26 cellular contexts compared by ENCODE assay signal in genomic region chr2:20629581-20630291, GRCh38. TPM values are rescaled to one million over a fixed set of nuclear protein-coding genes. Genes with fewer than 3 reads are reported as not detected.
DNase-seq lines count a peak whose midpoint lies in the region; ATAC-seq, FAIRE-seq and TF ChIP-seq lines count a peak whose summit lies in the region.
"Had no signal": no experiment of that assay in that cellular context is flagged by ENCODE, and none has a peak within 500 bp of the region (broad histone marks: within the 10 kb centered on the region; RNA-seq: fewer than 3 reads in every experiment).

No MANE protein-coding gene starts in this region.

- no peak overlapping the region for H4K8ac ChIP-seq in H1 (ENCODE audit: extremely low read depth, insufficient read depth, low read length)

- POLR2A ChIA-PET in SK-N-SH (lab: Yijun Ruan, JAX) (interaction anchor here (3.6 kb wide), 1 partner anchor 182 kb away, joined by 23 read pairs; the partner anchor contains the start of gene RHOB), H1 (lab: Charles Lee; ENCODE audit: partially characterized antibody) (interaction anchor here (1.0 to 3.0 kb wide), 2 partner anchors 8 to 183 kb away, joined by 3 to 13 read pairs; partner anchors contain the start of gene RHOB)

- H3K4me3 ChIP-seq in SK-N-SH (ENCODE audit: low read depth in 2 of 2, low read length in 1 of 2) (no peak overlapping the region), H1 (ENCODE audit: extremely low read depth in 1 of 4, insufficient read depth in 2 of 4, low read depth in 3 of 4, low read length in 4 of 4) (no peak overlapping the region), mucosa of descending colon (no peak overlapping the region)
- H3K4me3 ChIP-seq: BLaER1, tibial artery had no signal

- no peak overlapping the region for H2AFZ ChIP-seq in SK-N-SH (ENCODE audit: low read depth)
- H2AFZ ChIP-seq in H1 (ENCODE audit: low read length): no peak overlapping the region

- H3K9me3 ChIP-seq in SK-N-SH (no peaks in the 10 kb centered on the region), H1 (ENCODE audit: insufficient read depth in 2 of 2, low read depth in 1 of 2, low read length in 1 of 2) (no peaks in the 10 kb centered on the region), mucosa of descending colon (no peaks in the 10 kb centered on the region)
- H3K9me3 ChIP-seq: BLaER1, tibial artery had no signal

- H3K4ac ChIP-seq in H1 (replicated peaks; ENCODE audit: insufficient read length, low read depth, low read length): no peak overlapping the region

- H3K18ac ChIP-seq in H1 (ENCODE audit: extremely low read depth, low read length): no peak overlapping the region

- H3K9ac ChIP-seq in SK-N-SH (no peak overlapping the region), H1 (replicated peaks in 1 of 4; ENCODE audit: extremely low read depth in 1 of 4, low read depth in 3 of 4, low read length in 3 of 4) (no peak overlapping the region)
- H3K9ac ChIP-seq: BLaER1 had no signal

- peaks cover 3% of the 10 kb centered on the region for H3K79me1 ChIP-seq in H1 (ENCODE audit: low read depth, low read length)

- ATAC-seq in SK-N-SH treated with all-trans-retinoic acid at 6 μM for 48 hours (no peak), mucosa of descending colon (no peak)
- ATAC-seq: stimulated activated naive CD8-positive, alpha-beta T cell treated with anti-CD3 and anti-CD28 coated beads, Interleukin-15, Interleukin-2, amounts not matched to agents 100 U/mL and 50 U/mL, for 24 hours had no signal

- TF ChIP-seq RAD21 in SK-N-SH (IDR thresholded peaks at IDR 0.05; ENCODE audit: low read length): no peak
- TF ChIP-seq RAD21 in H1 (IDR thresholded peaks at IDR 0.05 in 1 of 2, conservative IDR thresholded peaks at IDR 0.05 in 1 of 2; ENCODE audit: low read depth in 2 of 2, low read length in 2 of 2): no peak

- FAIRE-seq in H1 (lab: Jason Lieb, UNC) (no peak), urothelium cell line (lab: Jason Lieb, UNC) (peak; percentile 23), frontal cortex (lab: Jason Lieb, UNC) (no peak)

- 0 out of 2 replicates have a peak overlapping the region, but pooled peaks have one; percentile 48 for H2BK20ac ChIP-seq in H1 (ENCODE audit: low read length)

- no peak overlapping the region for H3K23ac ChIP-seq in H1 (ENCODE audit: insufficient read length)

- H3K36me3 ChIP-seq in SK-N-SH (replicated peaks in 1 of 2; ENCODE audit: control insufficient read depth in 1 of 2, insufficient read depth in 2 of 2, low read length in 1 of 2): no peaks in the 10 kb centered on the region
- H3K36me3 ChIP-seq in H1 (ENCODE audit: control insufficient read depth in 2 of 4, insufficient read depth in 4 of 4, low read length in 3 of 4): no peaks in the 10 kb centered on the region
- H3K36me3 ChIP-seq in mucosa of descending colon (ENCODE audit: low read depth): no peaks in the 10 kb centered on the region

- CTCF ChIA-PET in SK-N-SH (lab: Yijun Ruan, JAX) (interaction anchor here (0.9 to 10.9 kb wide), 10 partner anchors 16 to 250 kb away, joined by 3 to 178 read pairs (median 12); partner anchors contain the start of genes HS1BP3 and RHOB), H1 (lab: Charles Lee; ENCODE audit: partially characterized antibody) (interaction anchor here (1.0 to 17.7 kb wide), 8 partner anchors 11 to 187 kb away, joined by 3 to 367 read pairs (median 6); partner anchors contain the start of gene RHOB)

- WGBS in SK-N-SH (ENCODE audit: low lambda C conversion rate): 97% methylated on average over 10 of the region's 13 CpGs
- WGBS in H1 (ENCODE audit: extremely low coverage in 1 of 2, insufficient coverage in 1 of 2, insufficient read length in 1 of 2, insufficient replicate concordance in 2 of 2, low coverage in 1 of 2, low lambda C conversion rate in 2 of 2, missing lambda C conversion rate in 1 of 2), 2 experiments: 83% methylated on average over 13 of the region's 13 CpGs; no CpG with 5 or more reads in 1 of the 2 experiments

- no peaks in the 10 kb centered on the region for H3K23me2 ChIP-seq in H1 (ENCODE audit: low read depth, low read length)

- no peaks in the 10 kb centered on the region for H3F3A ChIP-seq in SK-N-SH (replicated peaks; ENCODE audit: insufficient read depth)

- no peak for TF ChIP-seq CTCF in SK-N-SH (IDR thresholded peaks at IDR 0.05)
- no peak for TF ChIP-seq CTCF in H1 (IDR thresholded peaks at IDR 0.05; ENCODE audit: control extremely low read depth in 1 of 3, insufficient read depth in 1 of 3, low read depth in 1 of 3, low read length in 3 of 3)
- TF ChIP-seq CTCF in mucosa of descending colon (IDR thresholded peaks at IDR 0.05): no peak

- H2BK15ac ChIP-seq in H1 (ENCODE audit: low read length): no peak overlapping the region

- TF ChIP-seq EP300 in SK-N-SH (IDR thresholded peaks at IDR 0.05; ENCODE audit: borderline replicate concordance in 1 of 2, low read depth in 1 of 2, low read length in 1 of 2) (no peak), H1 (IDR thresholded peaks at IDR 0.05; ENCODE audit: borderline replicate concordance in 1 of 2, low read depth in 2 of 2, low read length in 2 of 2) (no peak)

- no peak overlapping the region for H4K91ac ChIP-seq in H1 (replicated peaks; ENCODE audit: insufficient read length, low read length)

- H3K27me3 ChIP-seq in SK-N-SH (ENCODE audit: insufficient read depth): no peaks in the 10 kb centered on the region
- H3K27me3 ChIP-seq in H1 (replicated peaks in 1 of 4; ENCODE audit: control insufficient read depth in 3 of 4, extremely low read depth in 1 of 4, insufficient read depth in 3 of 4, low read length in 3 of 4): no peaks in the 10 kb centered on the region
- H3K27me3 ChIP-seq: BLaER1, tibial artery had no signal

- TF ChIP-seq POLR2A in H1 (IDR thresholded peaks at IDR 0.05; ENCODE audit: control extremely low read depth in 1 of 2, low read depth in 2 of 2, low read length in 2 of 2): no peak

- in situ Hi-C loops in ACHN (cut with HindIII; ENCODE audit: low pct_ligation_motif_present, low pct_unique_long_range_greater_than_20kb, low sequenced_read_pairs): loop anchor here (25.0 kb wide), 1 partner anchor 192 kb away; the partner anchor contains the start of gene RHOB

- DNase-seq in SK-N-SH (no peak), H1 (ENCODE audit: low read depth in 1 of 2, low spot score in 2 of 2) (no peak), mucosa of descending colon (peak in 2 of 3 donors; percentile 23 to 37), urothelium cell line (ENCODE audit: low spot score) (no peak), frontal cortex (ENCODE audit: low spot score in 2 of 2) (no peak), NCI-H2107 (lab: John Stamatoyannopoulos, UW) (no peak), ACHN (no peak)
- DNase-seq: activated B cell treated with CpG ODN at 0.5 μM for 24 hours; activated CD4-positive, alpha-beta T cell treated with anti-CD3 and anti-CD28 coated beads, Interleukin-2, amount 50 U/mL, for 48 hours; activated effector memory CD4-positive, alpha-beta T cell treated with anti-CD3 and anti-CD28 coated beads, Interleukin-2, amount 50 U/mL, for 16 hours; cortex of kidney; EL; endodermal cell; GOT3; NCI-H1048; NCI-H2029; NCI-H510A treated with DMSO at 0.1 percent for 48 hours; stimulated activated CD4-positive, alpha-beta T cell treated with anti-CD3 and anti-CD28 coated beads, Interleukin-4, amount 100 ng/mL, for 24 hours; stimulated activated naive CD8-positive, alpha-beta T cell treated with anti-CD3 and anti-CD28 coated beads, Interleukin-15, Interleukin-2, amounts not matched to agents 100 U/mL and 50 U/mL, for 24 hours; T-helper 9 cell had no signal

- H3K79me2 ChIP-seq in SK-N-SH (ENCODE audit: insufficient read depth): no peaks in the 10 kb centered on the region
- no peaks in the 10 kb centered on the region for H3K79me2 ChIP-seq in H1 (ENCODE audit: control insufficient read depth in 1 of 2, insufficient read depth in 2 of 2, low read length in 2 of 2)

- H4K5ac ChIP-seq in H1 (ENCODE audit: insufficient read length, low read depth, low read length): no peak overlapping the region

- no peak overlapping the region for H2AK5ac ChIP-seq in H1 (ENCODE audit: low read depth, low read length)

- H3K14ac ChIP-seq in H1 (ENCODE audit: insufficient read length): no peak overlapping the region

- H2BK5ac ChIP-seq in H1 (ENCODE audit: low read depth, low read length): no peak overlapping the region

- no peak overlapping the region for H3K56ac ChIP-seq in H1 (replicated peaks; ENCODE audit: insufficient read length, low read depth, low read length)

- no peak overlapping the region for H2BK12ac ChIP-seq in H1 (ENCODE audit: low read depth, low read length)

- no peaks in the 10 kb centered on the region for H3K9me2 ChIP-seq in SK-N-SH

- intact Hi-C loops in mucosa of descending colon (cut with DNase I, micrococcal nuclease): loop anchor here in 1 of 2 donors (10.0 kb wide), 1 partner anchor 185 kb away; the partner anchor contains the start of gene RHOB

- H2BK120ac ChIP-seq in H1 (replicated peaks; ENCODE audit: low read depth, low read length): no peak overlapping the region

- H3K4me2 ChIP-seq in SK-N-SH: no peak overlapping the region
- H3K4me2 ChIP-seq in H1 (ENCODE audit: insufficient read depth in 1 of 2, low read depth in 2 of 2, low read length in 2 of 2): no peak overlapping the region
- H3K4me2 ChIP-seq: BLaER1 had no signal

- H3K27ac ChIP-seq in SK-N-SH (ENCODE audit: low read depth in 2 of 2, low read length in 1 of 2): no peak overlapping the region
- H3K27ac ChIP-seq in H1 (ENCODE audit: low read depth, low read length): no peak overlapping the region
- H3K27ac ChIP-seq: BLaER1 had no signal

- peaks cover 6 to 31% of the 10 kb centered on the region in 2 experiments; a peak in 3 of 4 replicates for H3K4me1 ChIP-seq in SK-N-SH (ENCODE audit: control insufficient read depth in 1 of 2, insufficient read depth in 2 of 2, low read depth in 1 of 2, low read length in 1 of 2)
- H3K4me1 ChIP-seq in H1 (replicated peaks in 1 of 4; ENCODE audit: control insufficient read depth in 3 of 4, insufficient read depth in 4 of 4, low read length in 3 of 4): peaks cover 0 to 8% (median 3%) of the 10 kb centered on the region in 4 experiments; a peak in 4 of 7 replicates
- peaks cover 9% of the 10 kb centered on the region for H3K4me1 ChIP-seq in mucosa of descending colon (ENCODE audit: low read depth)

- H4K20me1 ChIP-seq in SK-N-SH (ENCODE audit: insufficient read depth): no peaks in the 10 kb centered on the region
- no peaks in the 10 kb centered on the region for H4K20me1 ChIP-seq in H1 (replicated peaks in 1 of 2; ENCODE audit: control insufficient read depth in 1 of 2, insufficient read depth in 2 of 2, low read length in 2 of 2)

RNA-seq across cellular contexts. Expression of gene HS1BP3, which starts 21.2 kb away (rescaled TPM):
- polyA plus RNA-seq in SK-N-SH (2012; rRNA removed): 18.7 and 20.1 TPM in 2 replicates
- 9.8 and 14.2 TPM in 2 replicates for polyA plus RNA-seq in SK-N-SH (2012; cell fraction: cytosol; rRNA removed)
- 47.9 and 49.4 TPM in 2 replicates for polyA plus RNA-seq in SK-N-SH (2012; cell fraction: nucleus; rRNA removed)
- 11.1 and 11.2 TPM in 2 replicates for total RNA-seq in H1 (2021; fragmentation: NEBNext Ultra II Directional; extraction: Animal tissue kit (Norgen Biotek cat#: 25700))
- polyA plus RNA-seq in H1 (2011; rRNA removed): 11.3 and 16.1 TPM in 2 replicates
- 11.0 TPM for polyA plus RNA-seq in H1 (2011; cell fraction: cytosol; rRNA removed)
- 19.6 TPM for polyA plus RNA-seq in H1 (2011; cell fraction: nucleus; rRNA removed)
- polyA plus RNA-seq in H1 (2012, experiment 1 of 2): 9.2 to 14.1 TPM (median 13.6 TPM) in 4 replicates
- 16.1 TPM for polyA plus RNA-seq in H1 (2012, experiment 2 of 2)
- polyA plus RNA-seq in H1 (2013, experiment 1 of 2): 8.8 TPM
- 7.7 TPM for polyA plus RNA-seq in H1 (2013, experiment 2 of 2)
- 9.0 and 12.8 TPM in 2 replicates for polyA minus RNA-seq in H1 (2011; rRNA and poly(A)+ RNA removed)
- 4.8 TPM for polyA minus RNA-seq in H1 (2011; cell fraction: cytosol; rRNA and poly(A)+ RNA removed)
- 22.9 TPM for polyA minus RNA-seq in H1 (2011; cell fraction: nucleus; rRNA and poly(A)+ RNA removed)
- total RNA-seq in mucosa of descending colon: 10 to 100 TPM; 28.8 to 47.0 (median 29.7) TPM
- total RNA-seq in frontal cortex: 7.7 TPM

RNA-seq across cellular contexts. Expression of gene GDF7, which starts 37.2 kb away (rescaled TPM):
- 0.02 and 0.03 TPM in 2 replicates for polyA plus RNA-seq in SK-N-SH (2012; rRNA removed)
- 0.04 TPM in 2 replicates for polyA plus RNA-seq in SK-N-SH (2012; cell fraction: cytosol; rRNA removed)
- 0.19 TPM in 2 replicates for polyA plus RNA-seq in SK-N-SH (2012; cell fraction: nucleus; rRNA removed)
- total RNA-seq in H1 (2021; fragmentation: NEBNext Ultra II Directional; extraction: Animal tissue kit (Norgen Biotek cat#: 25700)): 0.04 and 0.06 TPM in 2 replicates
- 0.06 and 0.13 TPM in 2 replicates for polyA plus RNA-seq in H1 (2011; rRNA removed)
- 0.16 TPM for polyA plus RNA-seq in H1 (2011; cell fraction: cytosol; rRNA removed)
- polyA plus RNA-seq in H1 (2011; cell fraction: nucleus; rRNA removed): 0.34 TPM
- polyA plus RNA-seq in H1 (2012, experiment 1 of 2): 0.20 to 0.34 TPM (median 0.27 TPM) in 4 replicates
- 0.07 TPM for polyA plus RNA-seq in H1 (2012, experiment 2 of 2)
- 0.04 TPM for polyA plus RNA-seq in H1 (2013, experiment 1 of 2)
- 0.04 TPM for polyA plus RNA-seq in H1 (2013, experiment 2 of 2)
- polyA minus RNA-seq in H1 (2011; rRNA and poly(A)+ RNA removed): 0.09 and 0.22 TPM in 2 replicates
- polyA minus RNA-seq in H1 (2011; cell fraction: cytosol; rRNA and poly(A)+ RNA removed): 0.29 TPM
- 0.30 TPM for polyA minus RNA-seq in H1 (2011; cell fraction: nucleus; rRNA and poly(A)+ RNA removed)
- under 1 TPM; 0.14 to 0.73 (median 0.14) TPM for total RNA-seq in mucosa of descending colon
- under 0.01 TPM for total RNA-seq in frontal cortex
- total RNA-seq: LHCN-M2, RPMI7951 had no signal
- polyA plus RNA-seq: fibroblast of lung had no signal

Comparison
In these comparisons a context has a peak if more than half of its experiments do, and no peak if none do; other contexts are left out.
1. DNase-seq: peak in mucosa of descending colon (2 of 3); none in SK-N-SH (single experiment), H1 (0 of 2), urothelium cell line (single experiment), frontal cortex (0 of 2), NCI-H2107 (single experiment) and ACHN (single experiment).